Comparison of ENCODE assay signal across 8 cellular contexts in the genomic region with DNA sequence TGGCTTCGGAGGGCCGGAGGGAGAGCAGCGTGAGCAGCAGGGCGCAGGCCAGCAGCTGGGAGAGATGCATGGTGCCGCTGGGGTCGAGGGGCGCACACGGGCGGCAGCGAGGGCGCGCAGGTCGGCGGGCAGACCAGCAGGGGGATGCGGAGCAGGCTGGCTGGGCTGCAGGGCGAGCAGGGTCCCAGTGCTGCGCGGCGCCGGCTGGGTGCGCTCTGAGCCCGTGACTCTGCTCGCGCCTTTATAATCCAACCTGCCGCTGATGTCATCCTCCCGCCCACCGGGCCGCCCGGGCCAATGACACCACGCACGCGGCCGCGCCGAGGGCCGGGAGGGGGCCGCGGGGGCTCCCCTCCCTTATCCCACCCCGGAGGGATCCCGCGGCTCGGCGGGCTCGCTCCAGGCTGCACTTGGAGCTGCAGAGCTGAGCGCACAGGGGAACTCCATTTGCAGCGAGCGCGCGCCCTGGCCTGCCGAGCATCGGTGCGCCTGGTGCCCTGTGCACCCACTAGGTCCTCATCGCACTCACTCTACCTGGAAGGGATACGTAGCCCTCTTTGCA. TPM values are rescaled to one million over a fixed set of nuclear protein-coding genes. Genes with fewer than 3 reads are reported as not detected.
A peak's percentile ranks its signal among the peaks of the same experiment; 100 is the strongest.
DNase-seq lines count a peak whose midpoint lies in the region; ATAC-seq and TF ChIP-seq lines count a peak whose summit lies in the region.

A gene with protein sequence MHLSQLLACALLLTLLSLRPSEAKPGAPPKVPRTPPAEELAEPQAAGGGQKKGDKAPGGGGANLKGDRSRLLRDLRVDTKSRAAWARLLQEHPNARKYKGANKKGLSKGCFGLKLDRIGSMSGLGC (minus strand): TSS at position 217 of the 562 bp plus-strand sequence. CDS start 147 bp downstream, at position 70.

- H3K9me3 ChIP-seq in neuronal stem cell (replicated peaks in 1 of 2; ENCODE audit: control insufficient read depth in 2 of 2, insufficient read depth in 1 of 2, low read depth in 1 of 2, low read length in 2 of 2) (no peaks in the 10 kb centered on the region), thyroid gland (no peaks in the 10 kb centered on the region)

- TF ChIP-seq POLR2A in thyroid gland (IDR thresholded peaks at IDR 0.05), result peak in 1 of 2 donors; percentile 59

- peak within 1 kb of the TSS; percentile 76 for H2AK5ac ChIP-seq in neuronal stem cell (ENCODE audit: low read depth, low read length)

- peak within 1 kb of the TSS; percentile 64 for H2BK15ac ChIP-seq in neuronal stem cell (ENCODE audit: low read length)

- peak within 1 kb of the TSS; percentile 89 for H3K23ac ChIP-seq in neuronal stem cell (ENCODE audit: low read depth, low read length, poor library complexity)

- H4K91ac ChIP-seq in neuronal stem cell (ENCODE audit: low read depth, low read length, poor library complexity), result no peak within 1 kb of the TSS

- peak within 1 kb of the TSS; percentile 83 for H3K9ac ChIP-seq in neuronal stem cell (ENCODE audit: low read depth, low read length, poor library complexity)

- peaks cover 9% of the 10 kb centered on the region for H3K4me1 Mint-ChIP-seq in activated T-cell treated with anti-CD3 and anti-CD28 coated beads, Interleukin-2, amount 50 U/mL, for 72 hours (ENCODE audit: low read depth)

- H3K4me1 ChIP-seq in foreskin keratinocyte (no peaks in the 10 kb centered on the region), neuronal stem cell (ENCODE audit: control insufficient read depth in 2 of 2, insufficient read depth in 1 of 2, low read depth in 1 of 2, low read length in 2 of 2) (peaks cover 15 to 19% of the 10 kb centered on the region in 2 donors), thyroid gland (peaks cover 14 to 25% of the 10 kb centered on the region in 2 donors)

- H3K27ac Mint-ChIP-seq in activated T-cell treated with anti-CD3 and anti-CD28 coated beads, Interleukin-2, amount 50 U/mL, for 72 hours, result no peak within 1 kb of the TSS

- in situ Hi-C loops in GM13977 (cut with MboI; ENCODE audit: low pct_unique_long_range_greater_than_20kb, low sequenced_read_pairs, unreplicated experiment), result no loop called here

- no peaks in the 10 kb centered on the region for H3K9me3 Mint-ChIP-seq in activated T-cell treated with anti-CD3 and anti-CD28 coated beads, Interleukin-2, amount 50 U/mL, for 72 hours

- H4K8ac ChIP-seq in neuronal stem cell (ENCODE audit: low read depth, low read length), result no peak within 1 kb of the TSS

- TF ChIP-seq CTCF in GM13977 (IDR thresholded peaks at IDR 0.05; ENCODE audit: extremely low read depth, insufficient read depth, missing control alignments) (peak; percentile 69), HL-60 (IDR thresholded peaks at IDR 0.05; ENCODE audit: insufficient read depth, low read length) (no peak), foreskin keratinocyte (conservative IDR thresholded peaks at IDR 0.05) (peak; percentile 74), thyroid gland (IDR thresholded peaks at IDR 0.05) (peak in 4 of 6 experiments; percentile 17 to 61 (median 32))

- no peaks in the 10 kb centered on the region for H3K36me3 Mint-ChIP-seq in activated T-cell treated with anti-CD3 and anti-CD28 coated beads, Interleukin-2, amount 50 U/mL, for 72 hours (ENCODE audit: insufficient read depth in 2 of 2)

- H3K4me3 Mint-ChIP-seq in activated T-cell treated with anti-CD3 and anti-CD28 coated beads, Interleukin-2, amount 50 U/mL, for 72 hours, result peak within 1 kb of the TSS; percentile 81 to 83

- H2BK120ac ChIP-seq in neuronal stem cell (ENCODE audit: low read depth, low read length), result no peak within 1 kb of the TSS

- H2BK12ac ChIP-seq in neuronal stem cell (ENCODE audit: low read length), result no peak within 1 kb of the TSS

- H3K36me3 ChIP-seq in neuronal stem cell (replicated peaks in 1 of 2; ENCODE audit: control insufficient read depth in 2 of 2, insufficient read depth in 2 of 2, low read length in 2 of 2), result no peaks in the 10 kb centered on the region
- no peaks in the 10 kb centered on the region for H3K36me3 ChIP-seq in thyroid gland

- peak within 1 kb of the TSS; percentile 99 for H3K4me2 ChIP-seq in neuronal stem cell (ENCODE audit: insufficient read depth, low read length, poor library complexity, severe bottlenecking)

- peaks cover 2% of the 10 kb centered on the region for H3K79me1 ChIP-seq in neuronal stem cell (ENCODE audit: low read depth, low read length)

- peak within 1 kb of the TSS; percentile 98 for H2AFZ ChIP-seq in neuronal stem cell (ENCODE audit: low read length)

- intact Hi-C loops in thyroid gland (cut with DNase I), result loop anchor here (5.0 to 10.0 kb wide), 3 partner anchors 74 to 599 kb away; a partner anchor contains a TSS

- peak within 1 kb of the TSS; percentile 95 for H3K18ac ChIP-seq in neuronal stem cell (ENCODE audit: low read length)

- ATAC-seq in activated T-cell treated with anti-CD3 and anti-CD28 coated beads, Interleukin-2, amount 50 U/mL, for 72 hours (replicated peaks in 1 of 2), result peak; percentile 90
- ATAC-seq in foreskin keratinocyte, result peak; percentile 70
- ATAC-seq in HG02970 (IDR thresholded peaks at IDR 0.05; ENCODE audit: low FRiP score, unreplicated experiment), result no peak

- no peak within 1 kb of the TSS for H3K27ac ChIP-seq in HL-60 (replicated peaks)
- no peak within 1 kb of the TSS for H3K27ac ChIP-seq in foreskin keratinocyte
- H3K27ac ChIP-seq in neuronal stem cell (replicated peaks; ENCODE audit: low read length), result no peak within 1 kb of the TSS
- H3K27ac ChIP-seq in thyroid gland, result no peak within 1 kb of the TSS

- H3K4ac ChIP-seq in neuronal stem cell (ENCODE audit: low read length), result no peak within 1 kb of the TSS

- H3K14ac ChIP-seq in neuronal stem cell (ENCODE audit: low read length), result peak within 1 kb of the TSS; percentile 76

- H3K27me3 Mint-ChIP-seq in activated T-cell treated with anti-CD3 and anti-CD28 coated beads, Interleukin-2, amount 50 U/mL, for 72 hours (ENCODE audit: low read depth), result peaks cover 50% of the 10 kb centered on the region

- H2BK5ac ChIP-seq in neuronal stem cell (ENCODE audit: low read length), result no peak within 1 kb of the TSS

- DNase-seq in GM13977 (ENCODE audit: low spot score), result peak; percentile 90
- peak; percentile 39 to 40 for DNase-seq in HL-60 (ENCODE audit: low read depth in 1 of 2, low spot score in 1 of 2)
- peak; percentile 23 for DNase-seq in NOMO-1 treated with dmso at 0.1 percent for 144 hours (lab: John Stamatoyannopoulos, UW; ENCODE audit: unreplicated experiment)
- DNase-seq in activated T-cell treated with anti-CD3 and anti-CD28 coated beads, Interleukin-2, amount 50 U/mL, for 72 hours, result peak; percentile 84
- DNase-seq in foreskin keratinocyte, result peak; percentile 47 to 68
- peak; percentile 81 for DNase-seq in neuronal stem cell (ENCODE audit: low spot score)
- peak; percentile 56 to 64 for DNase-seq in thyroid gland

- H3K27me3 ChIP-seq in HL-60 (ENCODE audit: insufficient read depth, poor library complexity, severe bottlenecking) (peaks cover 68% of the 10 kb centered on the region), foreskin keratinocyte (peaks cover 97% of the 10 kb centered on the region), neuronal stem cell (ENCODE audit: control insufficient read depth in 3 of 3, insufficient read depth in 3 of 3, low read depth in 1 of 3, low read length in 3 of 3) (peaks cover 16 to 62% (median 52%) of the 10 kb centered on the region in 3 experiments), thyroid gland (no peaks in the 10 kb centered on the region)

- H3K4me3 ChIP-seq in HL-60 (replicated peaks; ENCODE audit: insufficient read depth, low read length) (peak within 1 kb of the TSS; percentile 36), neuronal stem cell (ENCODE audit: low read length in 2 of 2) (peak within 1 kb of the TSS; percentile 59 to 85), thyroid gland (replicated peaks in 1 of 3) (peak within 1 kb of the TSS in 1 of 3 donors; percentile 35)

- WGBS in neuronal stem cell (ENCODE audit: extremely low coverage in 2 of 2, insufficient read length in 2 of 2, insufficient replicate concordance in 1 of 2), 2 donors, result no CpG with 5 or more reads among the region's 54 CpGs
- 0% methylated on average over 18 of the region's 54 CpGs; no CpG with 5 or more reads in 1 of the 2 donors for WGBS in thyroid gland, 2 donors

RNA-seq across cellular contexts. Expression of the gene that starts here (rescaled TPM):
- 1 to 10 TPM in 1 of 2 donors, under 1 TPM in 1; 0.58 to 1.1 TPM for total RNA-seq in activated T-cell treated with anti-CD3 and anti-CD28 coated beads, Interleukin-2, amount 50 U/mL, for 72 hours
- total RNA-seq in foreskin keratinocyte (not detected in 2 replicates), thyroid gland (not detected)
- polyA plus RNA-seq in foreskin keratinocyte, result not detected in 2 replicates
- 0.32 TPM for polyA plus RNA-seq in neuronal stem cell (2013, experiment 1 of 2)
- 0.35 TPM for polyA plus RNA-seq in neuronal stem cell (2013, experiment 2 of 2)

Comparison
In these comparisons a context has a peak if more than half of its experiments do, and no peak if none do; other contexts are left out.
1. Peak in DNase-seq and ATAC-seq in foreskin keratinocyte; RNA of the gene not detected or under 1 TPM.
2. Peak in DNase-seq in thyroid gland; RNA of the gene not detected or under 1 TPM.
3. DNase-seq: peak in every context shown above with its lines; median percentile 90 in GM13977; 84 in activated T-cell treated with anti-CD3 and anti-CD28 coated beads, Interleukin-2, amount 50 U/mL, for 72 hours; 81 in neuronal stem cell; 60 in thyroid gland; 58 in foreskin keratinocyte; 40 in HL-60; 23 in NOMO-1 treated with dmso at 0.1 percent for 144 hours.